In the genomic region with DNA sequence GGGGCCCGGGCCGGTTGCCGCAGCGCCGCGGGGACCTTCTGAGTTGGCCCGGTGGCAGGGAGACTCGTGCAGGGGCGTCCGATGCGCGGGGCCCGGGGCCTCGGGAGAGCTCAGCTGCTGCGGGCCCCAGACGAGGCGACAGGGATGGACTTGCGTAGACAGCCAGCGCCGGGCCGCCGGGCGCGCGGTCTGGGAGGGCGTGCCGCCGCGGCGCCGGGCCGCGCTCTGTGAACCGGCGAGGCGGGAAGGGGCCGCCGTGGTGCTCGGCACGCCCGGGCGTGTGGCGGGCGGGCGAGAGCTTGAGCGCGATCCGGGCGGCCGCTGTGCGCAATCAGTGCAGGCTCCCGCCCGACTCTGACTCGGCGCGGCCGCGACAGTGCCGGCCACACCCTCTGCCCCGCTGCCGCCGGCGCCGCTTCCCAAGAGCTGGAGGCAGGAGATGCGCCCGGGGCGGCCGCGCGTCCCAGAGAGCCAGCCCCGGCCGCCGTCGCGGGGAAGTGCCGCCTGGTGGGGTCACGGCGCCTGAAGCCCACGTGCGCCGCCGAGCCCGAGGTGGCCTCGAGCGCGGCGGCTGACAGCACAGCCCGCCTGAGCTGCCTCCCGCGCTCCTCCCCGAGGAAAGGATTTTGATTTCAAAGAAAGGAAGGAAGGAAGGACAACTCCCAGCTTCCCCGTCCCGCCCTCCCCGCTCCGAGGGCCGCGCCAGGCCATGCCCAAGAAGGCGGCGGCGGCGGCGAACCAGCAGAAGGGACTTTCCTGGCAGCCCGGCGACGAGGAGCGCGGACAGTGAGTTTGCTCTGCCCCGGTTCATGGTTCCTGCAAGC, we compare ENCODE assay signal across 1 cellular context.
TF ChIP-seq lines count a peak whose summit lies in the region.

No MANE protein-coding gene starts in this region.

TF ChIP-seq in GM12878, 131 proteins besides CTCF, POLR2A, EP300 and RAD21:
- TF ChIP-seq IKZF1 (conservative IDR thresholded peaks at IDR 0.05) (peak; percentile 81), BACH1 (IDR thresholded peaks at IDR 0.05; ENCODE audit: borderline replicate concordance) (peak; percentile 33; the same call in 1 of the 2 replicates), MYC (IDR thresholded peaks at IDR 0.05; ENCODE audit: insufficient read depth, insufficient read length, insufficient replicate concordance, low read length, severe bottlenecking) (peak; percentile 33), ASH2L (IDR thresholded peaks at IDR 0.05; ENCODE audit: borderline replicate concordance, low read depth) (0 out of 2 replicates have a peak, but pooled peaks have one; percentile 20), ZNF217 (IDR thresholded peaks at IDR 0.05) (0 out of 2 replicates have a peak, but pooled peaks have one; percentile 44), NR2F1 (conservative IDR thresholded peaks at IDR 0.05) (0 out of 2 replicates have a peak, but pooled peaks have one; percentile 15), DPF2 (IDR thresholded peaks at IDR 0.05) (peak; percentile 65), POLR2AphosphoS2 (IDR thresholded peaks at IDR 0.05; ENCODE audit: low read depth, low read length) (no peak), RB1 (IDR thresholded peaks at IDR 0.05; ENCODE audit: borderline replicate concordance) (0 out of 2 replicates have a peak, but pooled peaks have one; percentile 42), BRCA1 (IDR thresholded peaks at IDR 0.05; ENCODE audit: low read depth, low read length) (no peak), STAT3 (IDR thresholded peaks at IDR 0.05; ENCODE audit: low read depth, low read length) (no peak), MEF2A (IDR thresholded peaks at IDR 0.05; ENCODE audit: insufficient read depth, low read depth, low read length) (no peak), LARP7 (IDR thresholded peaks at IDR 0.05) (peak; percentile 86; the same call in 1 of the 2 replicates), CHD1 (IDR thresholded peaks at IDR 0.05; ENCODE audit: low read depth, low read length) (no peak), MXI1 (IDR thresholded peaks at IDR 0.05; ENCODE audit: low read depth, low read length) (peak; percentile 6; the same call in 1 of the 2 replicates), SREBF2 (IDR thresholded peaks at IDR 0.05; ENCODE audit: low read length) (no peak), BHLHE40 (IDR thresholded peaks at IDR 0.05; ENCODE audit: borderline replicate concordance in 1 of 2, low read depth in 2 of 2, low read length in 1 of 2) (peak; percentile 2 to 66; a peak in 1 of 4 replicates), YBX1 (IDR thresholded peaks at IDR 0.05) (no peak), CREB1 (IDR thresholded peaks at IDR 0.05; ENCODE audit: low read depth) (0 out of 2 replicates have a peak, but pooled peaks have one; percentile 10)
- TF ChIP-seq, protein P1, sequence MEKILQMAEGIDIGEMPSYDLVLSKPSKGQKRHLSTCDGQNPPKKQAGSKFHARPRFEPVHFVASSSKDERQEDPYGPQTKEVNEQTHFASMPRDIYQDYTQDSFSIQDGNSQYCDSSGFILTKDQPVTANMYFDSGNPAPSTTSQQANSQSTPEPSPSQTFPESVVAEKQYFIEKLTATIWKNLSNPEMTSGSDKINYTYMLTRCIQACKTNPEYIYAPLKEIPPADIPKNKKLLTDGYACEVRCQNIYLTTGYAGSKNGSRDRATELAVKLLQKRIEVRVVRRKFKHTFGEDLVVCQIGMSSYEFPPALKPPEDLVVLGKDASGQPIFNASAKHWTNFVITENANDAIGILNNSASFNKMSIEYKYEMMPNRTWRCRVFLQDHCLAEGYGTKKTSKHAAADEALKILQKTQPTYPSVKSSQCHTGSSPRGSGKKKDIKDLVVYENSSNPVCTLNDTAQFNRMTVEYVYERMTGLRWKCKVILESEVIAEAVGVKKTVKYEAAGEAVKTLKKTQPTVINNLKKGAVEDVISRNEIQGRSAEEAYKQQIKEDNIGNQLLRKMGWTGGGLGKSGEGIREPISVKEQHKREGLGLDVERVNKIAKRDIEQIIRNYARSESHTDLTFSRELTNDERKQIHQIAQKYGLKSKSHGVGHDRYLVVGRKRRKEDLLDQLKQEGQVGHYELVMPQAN (conservative IDR thresholded peaks at IDR 0.05) = peak; percentile 62; the same call in 1 of the 2 replicates
- TF ChIP-seq, protein P2, sequence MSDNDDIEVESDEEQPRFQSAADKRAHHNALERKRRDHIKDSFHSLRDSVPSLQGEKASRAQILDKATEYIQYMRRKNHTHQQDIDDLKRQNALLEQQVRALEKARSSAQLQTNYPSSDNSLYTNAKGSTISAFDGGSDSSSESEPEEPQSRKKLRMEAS (IDR thresholded peaks at IDR 0.05; ENCODE audit: low read depth, low read length) = peak; percentile 9; the same call in 1 of the 2 replicates
- TF ChIP-seq, protein P3, sequence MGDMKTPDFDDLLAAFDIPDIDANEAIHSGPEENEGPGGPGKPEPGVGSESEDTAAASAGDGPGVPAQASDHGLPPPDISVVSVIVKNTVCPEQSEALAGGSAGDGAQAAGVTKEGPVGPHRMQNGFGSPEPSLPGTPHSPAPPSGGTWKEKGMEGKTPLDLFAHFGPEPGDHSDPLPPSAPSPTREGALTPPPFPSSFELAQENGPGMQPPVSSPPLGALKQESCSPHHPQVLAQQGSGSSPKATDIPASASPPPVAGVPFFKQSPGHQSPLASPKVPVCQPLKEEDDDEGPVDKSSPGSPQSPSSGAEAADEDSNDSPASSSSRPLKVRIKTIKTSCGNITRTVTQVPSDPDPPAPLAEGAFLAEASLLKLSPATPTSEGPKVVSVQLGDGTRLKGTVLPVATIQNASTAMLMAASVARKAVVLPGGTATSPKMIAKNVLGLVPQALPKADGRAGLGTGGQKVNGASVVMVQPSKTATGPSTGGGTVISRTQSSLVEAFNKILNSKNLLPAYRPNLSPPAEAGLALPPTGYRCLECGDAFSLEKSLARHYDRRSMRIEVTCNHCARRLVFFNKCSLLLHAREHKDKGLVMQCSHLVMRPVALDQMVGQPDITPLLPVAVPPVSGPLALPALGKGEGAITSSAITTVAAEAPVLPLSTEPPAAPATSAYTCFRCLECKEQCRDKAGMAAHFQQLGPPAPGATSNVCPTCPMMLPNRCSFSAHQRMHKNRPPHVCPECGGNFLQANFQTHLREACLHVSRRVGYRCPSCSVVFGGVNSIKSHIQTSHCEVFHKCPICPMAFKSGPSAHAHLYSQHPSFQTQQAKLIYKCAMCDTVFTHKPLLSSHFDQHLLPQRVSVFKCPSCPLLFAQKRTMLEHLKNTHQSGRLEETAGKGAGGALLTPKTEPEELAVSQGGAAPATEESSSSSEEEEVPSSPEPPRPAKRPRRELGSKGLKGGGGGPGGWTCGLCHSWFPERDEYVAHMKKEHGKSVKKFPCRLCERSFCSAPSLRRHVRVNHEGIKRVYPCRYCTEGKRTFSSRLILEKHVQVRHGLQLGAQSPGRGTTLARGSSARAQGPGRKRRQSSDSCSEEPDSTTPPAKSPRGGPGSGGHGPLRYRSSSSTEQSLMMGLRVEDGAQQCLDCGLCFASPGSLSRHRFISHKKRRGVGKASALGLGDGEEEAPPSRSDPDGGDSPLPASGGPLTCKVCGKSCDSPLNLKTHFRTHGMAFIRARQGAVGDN (IDR thresholded peaks at IDR 0.05) = peak; percentile 50
- TF ChIP-seq, protein P4, sequence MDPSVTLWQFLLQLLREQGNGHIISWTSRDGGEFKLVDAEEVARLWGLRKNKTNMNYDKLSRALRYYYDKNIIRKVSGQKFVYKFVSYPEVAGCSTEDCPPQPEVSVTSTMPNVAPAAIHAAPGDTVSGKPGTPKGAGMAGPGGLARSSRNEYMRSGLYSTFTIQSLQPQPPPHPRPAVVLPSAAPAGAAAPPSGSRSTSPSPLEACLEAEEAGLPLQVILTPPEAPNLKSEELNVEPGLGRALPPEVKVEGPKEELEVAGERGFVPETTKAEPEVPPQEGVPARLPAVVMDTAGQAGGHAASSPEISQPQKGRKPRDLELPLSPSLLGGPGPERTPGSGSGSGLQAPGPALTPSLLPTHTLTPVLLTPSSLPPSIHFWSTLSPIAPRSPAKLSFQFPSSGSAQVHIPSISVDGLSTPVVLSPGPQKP (IDR thresholded peaks at IDR 0.05; ENCODE audit: low read depth, low read length) = no peak
- TF ChIP-seq, protein P5, sequence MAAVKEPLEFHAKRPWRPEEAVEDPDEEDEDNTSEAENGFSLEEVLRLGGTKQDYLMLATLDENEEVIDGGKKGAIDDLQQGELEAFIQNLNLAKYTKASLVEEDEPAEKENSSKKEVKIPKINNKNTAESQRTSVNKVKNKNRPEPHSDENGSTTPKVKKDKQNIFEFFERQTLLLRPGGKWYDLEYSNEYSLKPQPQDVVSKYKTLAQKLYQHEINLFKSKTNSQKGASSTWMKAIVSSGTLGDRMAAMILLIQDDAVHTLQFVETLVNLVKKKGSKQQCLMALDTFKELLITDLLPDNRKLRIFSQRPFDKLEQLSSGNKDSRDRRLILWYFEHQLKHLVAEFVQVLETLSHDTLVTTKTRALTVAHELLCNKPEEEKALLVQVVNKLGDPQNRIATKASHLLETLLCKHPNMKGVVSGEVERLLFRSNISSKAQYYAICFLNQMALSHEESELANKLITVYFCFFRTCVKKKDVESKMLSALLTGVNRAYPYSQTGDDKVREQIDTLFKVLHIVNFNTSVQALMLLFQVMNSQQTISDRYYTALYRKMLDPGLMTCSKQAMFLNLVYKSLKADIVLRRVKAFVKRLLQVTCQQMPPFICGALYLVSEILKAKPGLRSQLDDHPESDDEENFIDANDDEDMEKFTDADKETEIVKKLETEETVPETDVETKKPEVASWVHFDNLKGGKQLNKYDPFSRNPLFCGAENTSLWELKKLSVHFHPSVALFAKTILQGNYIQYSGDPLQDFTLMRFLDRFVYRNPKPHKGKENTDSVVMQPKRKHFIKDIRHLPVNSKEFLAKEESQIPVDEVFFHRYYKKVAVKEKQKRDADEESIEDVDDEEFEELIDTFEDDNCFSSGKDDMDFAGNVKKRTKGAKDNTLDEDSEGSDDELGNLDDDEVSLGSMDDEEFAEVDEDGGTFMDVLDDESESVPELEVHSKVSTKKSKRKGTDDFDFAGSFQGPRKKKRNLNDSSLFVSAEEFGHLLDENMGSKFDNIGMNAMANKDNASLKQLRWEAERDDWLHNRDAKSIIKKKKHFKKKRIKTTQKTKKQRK (IDR thresholded peaks at IDR 0.05; ENCODE audit: low read depth, low read length) = no peak
- TF ChIP-seq, protein P6, sequence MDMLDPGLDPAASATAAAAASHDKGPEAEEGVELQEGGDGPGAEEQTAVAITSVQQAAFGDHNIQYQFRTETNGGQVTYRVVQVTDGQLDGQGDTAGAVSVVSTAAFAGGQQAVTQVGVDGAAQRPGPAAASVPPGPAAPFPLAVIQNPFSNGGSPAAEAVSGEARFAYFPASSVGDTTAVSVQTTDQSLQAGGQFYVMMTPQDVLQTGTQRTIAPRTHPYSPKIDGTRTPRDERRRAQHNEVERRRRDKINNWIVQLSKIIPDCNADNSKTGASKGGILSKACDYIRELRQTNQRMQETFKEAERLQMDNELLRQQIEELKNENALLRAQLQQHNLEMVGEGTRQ (IDR thresholded peaks at IDR 0.05; ENCODE audit: borderline replicate concordance, low read depth, low read length) = no peak
